Comparison of ENCODE assay signal across 29 cellular contexts in genomic region chr5:61884242-61884855, GRCh38.
"Had no signal": no experiment of that assay in that cellular context is flagged by ENCODE, and none has a peak within 500 bp of the region (broad histone marks: within the 10 kb centered on the region; RNA-seq: fewer than 3 reads in every experiment).

No MANE protein-coding gene starts in this region.

- ATAC-seq: activated CD4-positive, CD25-positive, alpha-beta regulatory T cell treated with anti-CD3 and anti-CD28 coated beads, Interleukin-2, amount 50 U/mL, for 24 hours; activated CD8-positive, alpha-beta T cell treated with anti-CD3 and anti-CD28 coated beads, Interleukin-2, amount 10 ng/mL, durations not matched to agents 7 days and 5 days; gastrocnemius medialis; heart left ventricle; left lung; natural killer cell; pancreas; psoas muscle; right lobe of liver; stimulated activated memory B cell treated with anti-CD40 and anti-IgM and Interleukin-4, amounts not matched to agents 10 μg/mL and 1 μg/mL and 100 μg/mL, for 72 hours had no signal

- H3K4me3 Mint-ChIP-seq: activated CD8-positive, alpha-beta T cell treated with anti-CD3 and anti-CD28 coated beads, Interleukin-2, amount 10 ng/mL, durations not matched to agents 7 days and 5 days; activated naive CD4-positive, alpha-beta T cell treated with anti-CD3 and anti-CD28 coated beads, Interleukin-2, amount 50 U/mL, for 24 hours; mesothelial cell of epicardium; natural killer cell; stimulated activated memory B cell treated with anti-CD40 and anti-IgM and Interleukin-4, amounts not matched to agents 10 μg/mL and 1 μg/mL and 100 μg/mL, for 72 hours had no signal

- H3K4me1 ChIP-seq: gastrocnemius medialis, heart left ventricle, left lung, pancreas, psoas muscle, right lobe of liver, stomach, suprapubic skin, transverse colon had no signal

- H3K27me3 Mint-ChIP-seq: activated naive CD4-positive, alpha-beta T cell treated with anti-CD3 and anti-CD28 coated beads, Interleukin-2, amount 50 U/mL, for 24 hours; stimulated activated memory B cell treated with anti-CD40 and anti-IgM and Interleukin-4, amounts not matched to agents 10 μg/mL and 1 μg/mL and 100 μg/mL, for 72 hours had no signal

- H3K27ac Mint-ChIP-seq: activated CD8-positive, alpha-beta T cell treated with anti-CD3 and anti-CD28 coated beads, Interleukin-2, amount 10 ng/mL, durations not matched to agents 7 days and 5 days; activated naive CD4-positive, alpha-beta T cell treated with anti-CD3 and anti-CD28 coated beads, Interleukin-2, amount 50 U/mL, for 24 hours; mesothelial cell of epicardium; natural killer cell; stimulated activated memory B cell treated with anti-CD40 and anti-IgM and Interleukin-4, amounts not matched to agents 10 μg/mL and 1 μg/mL and 100 μg/mL, for 72 hours had no signal

- FAIRE-seq: islet of Langerhans, pancreas, small intestine, urothelium cell line had no signal

- H3K27me3 ChIP-seq: brain microvascular endothelial cell, esophagus muscularis mucosa, gastrocnemius medialis, heart left ventricle, left lung, pancreas, right lobe of liver, stomach, suprapubic skin, transverse colon had no signal

- H3K36me3 Mint-ChIP-seq: activated naive CD4-positive, alpha-beta T cell treated with anti-CD3 and anti-CD28 coated beads, Interleukin-2, amount 50 U/mL, for 24 hours; mesothelial cell of epicardium; natural killer cell; stimulated activated memory B cell treated with anti-CD40 and anti-IgM and Interleukin-4, amounts not matched to agents 10 μg/mL and 1 μg/mL and 100 μg/mL, for 72 hours had no signal

- H3K27ac ChIP-seq: brain microvascular endothelial cell, esophagus muscularis mucosa, gastrocnemius medialis, heart left ventricle, left lung, pancreas, psoas muscle, right lobe of liver, stomach, suprapubic skin, transverse colon, VCaP had no signal

- H3K9me3 ChIP-seq: esophagus muscularis mucosa, gastrocnemius medialis, left lung, pancreas, right lobe of liver, suprapubic skin, transverse colon had no signal

- H3K4me3 ChIP-seq: esophagus muscularis mucosa, gastrocnemius medialis, heart left ventricle, left lung, lung, pancreas, psoas muscle, right lobe of liver, stomach, suprapubic skin, transverse colon had no signal

- DNase-seq: activated CD4-positive, alpha-beta T cell treated with anti-CD3 and anti-CD28 coated beads, Interleukin-2, amount 50 U/mL, for 1 hour; activated CD8-positive, alpha-beta T cell treated with anti-CD3 and anti-CD28 coated beads, Interleukin-2, amount 10 ng/mL, durations not matched to agents 7 days and 5 days; activated gamma-delta T cell treated with Interleukin-2 at 50 U/mL for 16 hours; activated T-cell treated with anti-CD3 and anti-CD28 coated beads, Interleukin-2, amount 50 U/mL, for 1 hour; anterior cingulate cortex; brain microvascular endothelial cell; central memory CD4-positive, alpha-beta T cell; effector memory CD4-positive, alpha-beta T cell; gastrocnemius medialis; heart left ventricle; natural killer cell; pancreas; psoas muscle; right lobe of liver; small intestine; stimulated activated CD4-positive, alpha-beta T cell treated with anti-CD3 and anti-CD28 coated beads, Interleukin-2, amount 100 ng/mL, for 24 hours; stomach; transverse colon had no signal

- H3K36me3 ChIP-seq: brain microvascular endothelial cell, esophagus muscularis mucosa, gastrocnemius medialis, heart left ventricle, left lung, pancreas, right lobe of liver, stomach, suprapubic skin, transverse colon had no signal

- H3K4me1 Mint-ChIP-seq: activated naive CD4-positive, alpha-beta T cell treated with anti-CD3 and anti-CD28 coated beads, Interleukin-2, amount 50 U/mL, for 24 hours; natural killer cell; stimulated activated memory B cell treated with anti-CD40 and anti-IgM and Interleukin-4, amounts not matched to agents 10 μg/mL and 1 μg/mL and 100 μg/mL, for 72 hours had no signal
